Comparison of ENCODE assay signal across 9 cellular contexts in the genomic region with DNA sequence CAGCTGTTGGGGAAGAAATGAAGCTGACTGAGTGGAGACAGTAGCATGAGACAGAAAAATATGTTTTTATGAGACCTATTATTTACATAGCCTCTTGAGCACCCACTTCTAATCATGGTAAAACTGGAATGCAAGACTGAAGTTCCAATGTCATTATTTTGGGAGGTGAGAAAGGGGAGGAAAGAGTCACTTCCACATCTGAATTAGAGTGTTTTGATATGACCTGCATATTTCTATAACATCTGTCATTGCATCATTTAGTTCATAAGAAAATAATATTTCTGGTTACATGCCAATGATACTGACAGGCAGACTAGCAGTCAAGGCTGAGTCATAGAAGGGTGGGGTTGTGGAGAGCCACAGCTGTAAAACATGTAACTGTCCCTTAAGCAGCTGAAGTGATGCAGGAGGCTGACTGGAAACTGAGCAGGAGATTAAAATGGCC. TPM values are rescaled to one million over a fixed set of nuclear protein-coding genes. Genes with fewer than 3 reads are reported as not detected.
DNase-seq lines count a peak whose midpoint lies in the region; ATAC-seq and TF ChIP-seq lines count a peak whose summit lies in the region.
"Had no signal": no experiment of that assay in that cellular context is flagged by ENCODE, and none has a peak within 500 bp of the region (broad histone marks: within the 10 kb centered on the region; RNA-seq: fewer than 3 reads in every experiment).

No MANE protein-coding gene starts in this region.

- H2AFZ ChIP-seq in PC-3 (ENCODE audit: low read length) = no peak overlapping the region

- ATAC-seq in PC-3 (peak; percentile 92), esophagus mucosa (peak; percentile 94)

- no peaks in the 10 kb centered on the region for H4K20me1 ChIP-seq in PC-3 (ENCODE audit: low read length)

- H3K36me3 ChIP-seq in PC-3 (ENCODE audit: low read depth, low read length) = peaks cover 21% of the 10 kb centered on the region
- no peaks in the 10 kb centered on the region for H3K36me3 ChIP-seq in BE2C

- peaks cover 16% of the 10 kb centered on the region for H3K79me2 ChIP-seq in PC-3 (ENCODE audit: low read length)

- POLR2A ChIA-PET in PC-3 (lab: Charles Lee; ENCODE audit: unreplicated experiment) = interaction anchor here (1.1 kb wide), 1 partner anchor 290 kb away, joined by 6 read pairs; a partner anchor contains a TSS

- H3K27me3 ChIP-seq in PC-3 (ENCODE audit: low read length) (no peaks in the 10 kb centered on the region), BE2C (peaks cover 68% of the 10 kb centered on the region)

- DNase-seq in NCI-H1092 treated with DMSO at 0.1 percent for 48 hours (lab: John Stamatoyannopoulos, UW) (peak; percentile 23), NCI-H1092 (lab: John Stamatoyannopoulos, UW) (no peak), PC-3 (peak; percentile 96), skeletal muscle cell (ENCODE audit: low read depth) (peak; percentile 59), BE2C (no peak), hypothalamus (lab: John Stamatoyannopoulos, UW) (no peak)
- no peak for DNase-seq in stimulated activated CD8-positive, alpha-beta memory T cell treated with anti-CD3 and anti-CD28 coated beads, Interleukin-4, amount 100 ng/mL, for 48 hours
- DNase-seq: effector memory CD4-positive, alpha-beta T cell had no signal

- peaks cover 3% of the 10 kb centered on the region for H3F3A ChIP-seq in PC-3 (ENCODE audit: low read length, unreplicated experiment)

- H3K27ac ChIP-seq in PC-3 (ENCODE audit: low read length) = peak overlapping the region; percentile 48

- H3K4me3 ChIP-seq in PC-3 (ENCODE audit: low read length) (no peak overlapping the region), skeletal muscle cell (ENCODE audit: low read depth, low read length) (no peak overlapping the region), BE2C (ENCODE audit: low read depth, low read length) (no peak overlapping the region)

- BruUV-seq in PC-3 (replicated peaks; lab: Mats Ljungman, UMichigan) = no TSS peak

- TF ChIP-seq CTCF in PC-3 (conservative IDR thresholded peaks at IDR 0.05; ENCODE audit: low read depth, low read length) (no peak), BE2C (IDR thresholded peaks at IDR 0.05; ENCODE audit: low read depth, low read length) (no peak)

- intact Hi-C loops in PC-3 (cut with micrococcal nuclease) = loop anchor here (2.0 kb wide), 1 partner anchor 21 kb away; no protein-coding TSS in a partner anchor

- no peak overlapping the region for H3K9ac ChIP-seq in PC-3 (ENCODE audit: low read length)

- H3K9me3 ChIP-seq in PC-3 (ENCODE audit: low read length) = no peaks in the 10 kb centered on the region
- H3K9me3 ChIP-seq in BE2C = no peaks in the 10 kb centered on the region

- CTCF ChIA-PET in PC-3 (lab: Charles Lee) = no interaction called here

- H3K4me2 ChIP-seq in PC-3 (ENCODE audit: low read length) = peak overlapping the region; percentile 19; the same call in 1 of the 2 replicates

- peaks cover 39% of the 10 kb centered on the region for H3K4me1 ChIP-seq in PC-3 (ENCODE audit: insufficient read depth, low read length)
- no peaks in the 10 kb centered on the region for H3K4me1 ChIP-seq in BE2C

- H3K9me2 ChIP-seq in PC-3 (replicated peaks; ENCODE audit: low read length) = no peaks in the 10 kb centered on the region

RNA-seq across cellular contexts. Expression of a gene that starts 26.7 kb away (rescaled TPM):
- total RNA-seq in PC-3 (2014; rRNA removed) (39.6 and 40.3 TPM in 2 replicates), esophagus mucosa (5.5 TPM)
- polyA plus RNA-seq in BE2C (2012; ENCODE audit: insufficient read depth, insufficient read length, low read depth) = not detected

Comparison
In these comparisons a context has a peak if more than half of its experiments do, and no peak if none do; other contexts are left out.
1. DNase-seq: peak in NCI-H1092 treated with DMSO at 0.1 percent for 48 hours (single experiment), PC-3 (single experiment) and skeletal muscle cell (single experiment); none in NCI-H1092 (single experiment), BE2C (single experiment), stimulated activated CD8-positive, alpha-beta memory T cell treated with anti-CD3 and anti-CD28 coated beads, Interleukin-4, amount 100 ng/mL, for 48 hours (single experiment) and hypothalamus (0 of 51).